In the genomic region with DNA sequence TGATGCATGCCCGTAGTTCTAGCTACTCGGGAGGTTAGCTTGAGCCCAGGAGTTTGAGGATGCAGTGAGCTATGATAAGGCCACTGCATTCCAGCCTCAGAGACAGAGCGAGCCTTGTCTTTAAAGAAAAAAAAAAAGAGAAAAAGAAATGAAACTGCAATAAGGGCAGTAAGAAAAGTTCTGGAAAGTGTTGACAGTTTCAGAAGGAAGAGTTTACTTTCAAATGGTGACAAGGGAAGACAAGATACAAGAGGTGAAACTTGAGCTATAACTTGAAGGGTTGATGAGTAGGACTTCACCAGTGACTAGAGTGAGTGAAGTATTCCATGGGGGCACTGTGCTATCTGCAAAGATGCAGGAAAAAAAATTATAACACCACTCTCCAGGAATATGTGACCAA, we compare ENCODE assay signal across 28 cellular contexts.
A peak's percentile ranks its signal among the peaks of the same experiment; 100 is the strongest.
DNase-seq lines count a peak whose midpoint lies in the region; ATAC-seq and TF ChIP-seq lines count a peak whose summit lies in the region.
"Had no signal": no experiment of that assay in that cellular context is flagged by ENCODE, and none has a peak within 500 bp of the region (broad histone marks: within the 10 kb centered on the region; RNA-seq: fewer than 3 reads in every experiment).

No MANE protein-coding gene starts in this region.

- H3K4me3 Mint-ChIP-seq in chondrocyte (ENCODE audit: unreplicated experiment) = no peak overlapping the region
- no peak overlapping the region for H3K4me3 Mint-ChIP-seq in stimulated activated memory B cell treated with anti-CD40 and anti-IgM and Interleukin-4, amounts not matched to agents 10 μg/mL and 1 μg/mL and 100 μg/mL, for 72 hours
- H3K4me3 Mint-ChIP-seq: activated T-cell treated with anti-CD3 and anti-CD28 coated beads, Interleukin-2, amount 50 U/mL, for 24 hours; brain; naive thymus-derived CD8-positive, alpha-beta T cell; T-cell had no signal

- peaks cover 36% of the 10 kb centered on the region for H3F3A ChIP-seq in MM.1S (ENCODE audit: insufficient read depth, low read length)

- no peak overlapping the region for H2AFZ ChIP-seq in MM.1S (ENCODE audit: low read length)

- H3K27me3 ChIP-seq in right cardiac atrium (ENCODE audit: control insufficient read depth, insufficient read depth) = no peaks in the 10 kb centered on the region
- H3K27me3 ChIP-seq in MM.1S (replicated peaks; ENCODE audit: insufficient read depth, low read length) = peaks cover 14% of the 10 kb centered on the region; the same call in 1 of the 2 replicates
- H3K27me3 ChIP-seq: adrenal gland, BE2C, uterus had no signal

- peaks cover 50% of the 10 kb centered on the region for H3K4me1 Mint-ChIP-seq in chondrocyte (ENCODE audit: low read depth)
- peaks cover 61% of the 10 kb centered on the region for H3K4me1 Mint-ChIP-seq in stimulated activated memory B cell treated with anti-CD40 and anti-IgM and Interleukin-4, amounts not matched to agents 10 μg/mL and 1 μg/mL and 100 μg/mL, for 72 hours

- H3K27me3 Mint-ChIP-seq in chondrocyte (ENCODE audit: low read depth) = no peaks in the 10 kb centered on the region
- no peaks in the 10 kb centered on the region for H3K27me3 Mint-ChIP-seq in stimulated activated memory B cell treated with anti-CD40 and anti-IgM and Interleukin-4, amounts not matched to agents 10 μg/mL and 1 μg/mL and 100 μg/mL, for 72 hours
- H3K27me3 Mint-ChIP-seq: activated T-cell treated with anti-CD3 and anti-CD28 coated beads, Interleukin-2, amount 50 U/mL, for 24 hours; brain; naive thymus-derived CD8-positive, alpha-beta T cell; T-cell had no signal

- H3K9me3 ChIP-seq in right cardiac atrium (ENCODE audit: control insufficient read depth, low read length) (no peaks in the 10 kb centered on the region), MM.1S (replicated peaks; ENCODE audit: insufficient read depth, low read length) (no peaks in the 10 kb centered on the region)
- H3K9me3 ChIP-seq: BE2C, uterus had no signal

- H4K20me1 ChIP-seq in MM.1S (ENCODE audit: insufficient read depth, low read length) = no peaks in the 10 kb centered on the region

- intact Hi-C loops in Right ventricle myocardium inferior (cut with DNase I) = no loop called here
- intact Hi-C loops in right cardiac atrium (cut with DNase I) = no loop called here

- no peak overlapping the region for H3K9ac ChIP-seq in MM.1S (ENCODE audit: low read length)

- 46% methylated on average over 3 of the region's 3 CpGs for WGBS in right cardiac atrium

- H3K9me2 ChIP-seq in MM.1S (replicated peaks; ENCODE audit: insufficient read depth, low read length) = no peaks in the 10 kb centered on the region

- H3K4me2 ChIP-seq in MM.1S (ENCODE audit: low read depth, low read length) = peak overlapping the region; percentile 17; the same call in 1 of the 2 replicates
- H3K4me2 ChIP-seq: smooth muscle cell had no signal

- peak overlapping the region; percentile 64 for H3K27ac Mint-ChIP-seq in chondrocyte (ENCODE audit: unreplicated experiment)
- H3K27ac Mint-ChIP-seq in stimulated activated memory B cell treated with anti-CD40 and anti-IgM and Interleukin-4, amounts not matched to agents 10 μg/mL and 1 μg/mL and 100 μg/mL, for 72 hours = peak overlapping the region; percentile 43
- H3K27ac Mint-ChIP-seq: activated T-cell treated with anti-CD3 and anti-CD28 coated beads, Interleukin-2, amount 50 U/mL, for 24 hours; T-cell had no signal

- no peaks in the 10 kb centered on the region for H3K9me3 Mint-ChIP-seq in chondrocyte (ENCODE audit: low read depth)
- peaks cover 4% of the 10 kb centered on the region for H3K9me3 Mint-ChIP-seq in stimulated activated memory B cell treated with anti-CD40 and anti-IgM and Interleukin-4, amounts not matched to agents 10 μg/mL and 1 μg/mL and 100 μg/mL, for 72 hours
- H3K9me3 Mint-ChIP-seq: naive thymus-derived CD8-positive, alpha-beta T cell; T-cell had no signal

- peaks cover 3% of the 10 kb centered on the region for H3K4me1 ChIP-seq in right cardiac atrium (ENCODE audit: control insufficient read depth, insufficient read depth, low read length)
- H3K4me1 ChIP-seq in MM.1S (ENCODE audit: low read length) = peaks cover 45% of the 10 kb centered on the region
- H3K4me1 ChIP-seq: BE2C, uterus had no signal

- peaks cover under 1% of the 10 kb centered on the region for H3K36me3 Mint-ChIP-seq in chondrocyte (ENCODE audit: low read depth)
- H3K36me3 Mint-ChIP-seq in stimulated activated memory B cell treated with anti-CD40 and anti-IgM and Interleukin-4, amounts not matched to agents 10 μg/mL and 1 μg/mL and 100 μg/mL, for 72 hours = peaks cover 18% of the 10 kb centered on the region

- no peaks in the 10 kb centered on the region for H3K36me3 ChIP-seq in MM.1S (replicated peaks; ENCODE audit: insufficient read depth, low read length)
- H3K36me3 ChIP-seq: adrenal gland, BE2C, uterus had no signal

- no peak overlapping the region for H3K4me3 ChIP-seq in right cardiac atrium (ENCODE audit: low read length)
- no peak overlapping the region for H3K4me3 ChIP-seq in MM.1S (ENCODE audit: low read length)
- H3K4me3 ChIP-seq: adrenal gland, smooth muscle cell, uterus had no signal

- no peak for DNase-seq in Right ventricle myocardium inferior (ENCODE audit: missing footprints)
- DNase-seq in right cardiac atrium = no peak
- peak; percentile 25 for DNase-seq in MM.1S
- DNase-seq in chondrocyte (ENCODE audit: low spot score) = no peak
- no peak for DNase-seq in NCI-H226
- no peak for DNase-seq in NCI-H2227 treated with DMSO at 0.1 percent for 48 hours (lab: John Stamatoyannopoulos, UW)
- DNase-seq in HuH-7.5 (ENCODE audit: low spot score) = no peak
- DNase-seq: activated CD4-positive, alpha-beta T cell treated with anti-CD3 and anti-CD28 coated beads for 4 hours; activated T-cell treated with anti-CD3 and anti-CD28 coated beads, Interleukin-2, amount 50 U/mL, for 24 hours; adrenal gland; BE2C; COR-L47; DMS79; effector CD4-positive, alpha-beta T cell; HCEC 1CT; head of caudate nucleus; left cardiac atrium; naive thymus-derived CD8-positive, alpha-beta T cell; NCI-H748 treated with DMSO at 0.1 percent for 48 hours; occipital lobe; PC-3; SIG-M5; T-cell; uterus had no signal

- H3K27ac ChIP-seq in right cardiac atrium (ENCODE audit: low read length) (no peak overlapping the region), MM.1S (ENCODE audit: low read length) (no peak overlapping the region)
- H3K27ac ChIP-seq: adrenal gland, epithelial cell of prostate, uterus had no signal

- no peak for TF ChIP-seq CTCF in MM.1S (IDR thresholded peaks at IDR 0.05; ENCODE audit: low read length)
- TF ChIP-seq CTCF in chondrocyte (IDR thresholded peaks at IDR 0.05) = no peak

- no peaks in the 10 kb centered on the region for H3K79me2 ChIP-seq in MM.1S (ENCODE audit: low read length)

- peak; percentile 37 for ATAC-seq in Right ventricle myocardium inferior
- no peak for ATAC-seq in right cardiac atrium
- no peak for ATAC-seq in stimulated activated memory B cell treated with anti-CD40 and anti-IgM and Interleukin-4, amounts not matched to agents 10 μg/mL and 1 μg/mL and 100 μg/mL, for 72 hours
- ATAC-seq: naive thymus-derived CD8-positive, alpha-beta T cell; PC-3; T-cell had no signal
